ENCODE assay signal across 9 cellular contexts in genomic region chr1:118960567-118961136, GRCh38. TPM values are rescaled to one million over a fixed set of nuclear protein-coding genes. Genes with fewer than 3 reads are reported as not detected.
DNase-seq lines count a peak whose midpoint lies in the region; ATAC-seq and TF ChIP-seq lines count a peak whose summit lies in the region.
"Had no signal": no experiment of that assay in that cellular context is flagged by ENCODE, and none has a peak within 500 bp of the region (broad histone marks: within the 10 kb centered on the region; RNA-seq: fewer than 3 reads in every experiment).

No MANE protein-coding gene starts in this region.

- H3K27ac Mint-ChIP-seq in natural killer cell: no peak overlapping the region
- H3K27ac Mint-ChIP-seq: activated naive CD8-positive, alpha-beta T cell treated with anti-CD3 and anti-CD28 coated beads, Interleukin-2, amount 50 U/mL, for 24 hours had no signal

- H3K9me3 Mint-ChIP-seq in natural killer cell: peaks cover 7 to 10% of the 10 kb centered on the region in 2 donors
- H3K9me3 Mint-ChIP-seq: activated naive CD8-positive, alpha-beta T cell treated with anti-CD3 and anti-CD28 coated beads, Interleukin-2, amount 50 U/mL, for 24 hours had no signal

- peak; percentile 85 for ATAC-seq in Right ventricle myocardium superior (ENCODE audit: poor library complexity)
- no peak for ATAC-seq in HG03135 (IDR thresholded peaks at IDR 0.05; ENCODE audit: unreplicated experiment)
- ATAC-seq in natural killer cell: no peak
- ATAC-seq: activated naive CD8-positive, alpha-beta T cell treated with anti-CD3 and anti-CD28 coated beads, Interleukin-2, amount 50 U/mL, for 24 hours had no signal

- peak; percentile 54 for DNase-seq in Right ventricle myocardium superior
- no peak for DNase-seq in cardiac septum (ENCODE audit: low spot score)
- DNase-seq in RPMI8226: peak; percentile 51
- DNase-seq in iPS-NIHi11 (ENCODE audit: low spot score): peak; percentile 13
- DNase-seq in natural killer cell: no peak
- no peak for DNase-seq in T-helper 9 cell
- no peak for DNase-seq in activated CD4-positive, alpha-beta T cell treated with anti-CD3 and anti-CD28 coated beads, Interleukin-2, amount 50 U/mL, for 4 hours
- DNase-seq: activated naive CD8-positive, alpha-beta T cell treated with anti-CD3 and anti-CD28 coated beads, Interleukin-2, amount 50 U/mL, for 24 hours had no signal

- peaks cover 0 to 5% of the 10 kb centered on the region in 2 donors for H3K27me3 Mint-ChIP-seq in natural killer cell (ENCODE audit: low read depth in 2 of 2)

- peaks cover 4% of the 10 kb centered on the region for H3K36me3 Mint-ChIP-seq in natural killer cell

- intact Hi-C loops in Right ventricle myocardium superior (cut with DNase I) (no loop called here), cardiac septum (cut with DNase I) (no loop called here), natural killer cell (cut with micrococcal nuclease) (no loop called here)

- H3K4me3 Mint-ChIP-seq in natural killer cell: no peak overlapping the region
- H3K4me3 Mint-ChIP-seq: activated naive CD8-positive, alpha-beta T cell treated with anti-CD3 and anti-CD28 coated beads, Interleukin-2, amount 50 U/mL, for 24 hours had no signal

- no peak for TF ChIP-seq CTCF in natural killer cell (IDR thresholded peaks at IDR 0.05)

- H3K4me1 Mint-ChIP-seq in natural killer cell: no peaks in the 10 kb centered on the region
- H3K4me1 Mint-ChIP-seq: activated naive CD8-positive, alpha-beta T cell treated with anti-CD3 and anti-CD28 coated beads, Interleukin-2, amount 50 U/mL, for 24 hours had no signal

RNA-seq across cellular contexts. Expression of gene TBX15, which starts 27.5 kb away (rescaled TPM):
- 0.43 TPM for total RNA-seq in Right ventricle myocardium superior
- total RNA-seq in cardiac septum: 1.1 TPM
- total RNA-seq in natural killer cell: not detected

Comparison
In these comparisons a context has a peak if more than half of its experiments do, and no peak if none do; other contexts are left out.
1. DNase-seq: peak in Right ventricle myocardium superior (single experiment), RPMI8226 (single experiment) and iPS-NIHi11 (single experiment); none in cardiac septum (single experiment), natural killer cell (single experiment), T-helper 9 cell (single experiment) and activated CD4-positive, alpha-beta T cell treated with anti-CD3 and anti-CD28 coated beads, Interleukin-2, amount 50 U/mL, for 4 hours (0 of 2).